6 cellular contexts compared by ENCODE assay signal in the genomic region with DNA sequence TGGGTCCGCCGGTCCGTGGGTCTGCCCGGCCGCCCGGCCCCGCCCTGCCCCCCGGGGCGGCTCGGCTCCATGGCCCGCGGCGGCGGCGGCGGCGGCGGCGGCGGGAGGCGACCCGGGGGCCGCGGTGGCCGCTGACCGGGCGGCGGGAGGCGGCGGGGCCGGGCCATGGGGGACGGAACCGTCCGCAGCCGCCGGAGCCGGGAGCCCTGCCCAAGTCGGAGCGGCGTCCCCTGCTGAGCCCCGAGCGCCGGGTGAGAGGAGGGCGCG. TPM values are rescaled to one million over a fixed set of nuclear protein-coding genes. Genes with fewer than 3 reads are reported as not detected.
DNase-seq lines count a peak whose midpoint lies in the region; ATAC-seq and TF ChIP-seq lines count a peak whose summit lies in the region.

No MANE protein-coding gene starts in this region.

- DNase-seq in IMR-90 = no peak
- DNase-seq in spleen = no peak
- DNase-seq in T-helper 9 cell = no peak
- DNase-seq in stimulated activated CD4-positive, alpha-beta T cell treated with anti-CD3 and anti-CD28 coated beads, Interleukin-4, amount 100 ng/mL, for 4 hours = no peak
- DNase-seq in activated naive CD4-positive, alpha-beta T cell treated with anti-CD3 and anti-CD28 coated beads, Interleukin-2, amount 50 U/mL, for 72 hours (ENCODE audit: low spot score in 2 of 2) = no peak

- H3K4me3 ChIP-seq in IMR-90 (ENCODE audit: insufficient read depth, low read depth, low read length) = peak overlapping the region; percentile 72
- H3K4me3 ChIP-seq in esophagus (ENCODE audit: low read depth in 1 of 2, low read length in 2 of 2) = peak overlapping the region; percentile 57 to 74
- H3K4me3 ChIP-seq in spleen = peak overlapping the region; percentile 55 to 85 (median 67)

- POLR2A ChIA-PET in IMR-90 (lab: Charles Lee; ENCODE audit: unreplicated experiment) = no interaction called here

- no peak overlapping the region; a peak in 1 of 4 replicates for H4K8ac ChIP-seq in IMR-90 (ENCODE audit: low read depth in 2 of 2, low read length in 2 of 2)

- peak overlapping the region; percentile 78 for H2AFZ ChIP-seq in IMR-90 (replicated peaks; ENCODE audit: low read length, poor library complexity)

- H2BK20ac ChIP-seq in IMR-90 (ENCODE audit: low read depth, low read length) = no peak overlapping the region

- peaks cover 55% of the 10 kb centered on the region for H4K20me1 ChIP-seq in IMR-90 (ENCODE audit: insufficient read depth, low read length)

- H3K4ac ChIP-seq in IMR-90 (ENCODE audit: low read depth, low read length) = no peak overlapping the region

- H3K4me2 ChIP-seq in IMR-90 (ENCODE audit: low read depth, low read length) = no peak overlapping the region

- H4K5ac ChIP-seq in IMR-90 (ENCODE audit: low read depth, low read length) = no peak overlapping the region

- H3K27me3 ChIP-seq in IMR-90 (ENCODE audit: control insufficient read depth, insufficient read depth, low read length) (no peaks in the 10 kb centered on the region), esophagus (ENCODE audit: control insufficient read depth in 1 of 2, insufficient read depth in 2 of 2, low read length in 2 of 2) (no peaks in the 10 kb centered on the region), spleen (replicated peaks in 1 of 7) (peaks cover 0 to 6% (median 0%) of the 10 kb centered on the region in 7 donors)

- H2BK15ac ChIP-seq in IMR-90 (ENCODE audit: low read depth, low read length) = no peak overlapping the region

- no peak overlapping the region for H2AK5ac ChIP-seq in IMR-90 (ENCODE audit: low read depth, low read length)

- H3K18ac ChIP-seq in IMR-90 (ENCODE audit: low read depth, low read length) = no peak overlapping the region

- H3K36me3 ChIP-seq in IMR-90 (ENCODE audit: control insufficient read depth, insufficient read depth, low read length) = peaks cover 36% of the 10 kb centered on the region
- H3K36me3 ChIP-seq in esophagus (ENCODE audit: control insufficient read depth in 2 of 2, insufficient read depth in 2 of 2, low read length in 1 of 2) = peaks cover 5 to 23% of the 10 kb centered on the region in 2 donors
- peaks cover 0 to 28% (median 16%) of the 10 kb centered on the region in 6 donors for H3K36me3 ChIP-seq in spleen

- CTCF ChIA-PET in IMR-90 (lab: Yijun Ruan, JAX) = no interaction called here

- dilution Hi-C loops in IMR-90 (cut with HindIII; ENCODE audit: low sequenced_read_pairs, unreplicated experiment) = no loop called here

- H2BK120ac ChIP-seq in IMR-90 (ENCODE audit: low read depth, low read length) = no peak overlapping the region

- no peak overlapping the region for H3K9ac ChIP-seq in IMR-90 (ENCODE audit: low read depth, low read length)

- WGBS in IMR-90 (ENCODE audit: extremely low coverage in 2 of 2, insufficient read length in 1 of 2), 2 experiments = 0% methylated on average over 3 of the region's 45 CpGs; no CpG with 5 or more reads in 1 of the 2 experiments
- 0 to 1% methylated on average over 6 to 45 of the region's 45 CpGs for WGBS in esophagus, 2 donors
- 0 to 3% (median 0%) methylated on average over 6 to 45 of the region's 45 CpGs; no CpG with 5 or more reads in 1 of the 5 donors for WGBS in spleen, 5 donors

- TF ChIP-seq RAD21 in IMR-90 (IDR thresholded peaks at IDR 0.05; ENCODE audit: low read length) = no peak

- H3K4me1 ChIP-seq in IMR-90 (ENCODE audit: control insufficient read depth, insufficient read depth, low read length) (peaks cover 21% of the 10 kb centered on the region), esophagus (ENCODE audit: control insufficient read depth in 2 of 2, insufficient read depth in 2 of 2, low read length in 1 of 2) (peaks cover 18 to 45% of the 10 kb centered on the region in 2 donors), spleen (peaks cover 26 to 82% (median 58%) of the 10 kb centered on the region in 6 donors)

- no peak overlapping the region for H3K27ac Mint-ChIP-seq in activated naive CD4-positive, alpha-beta T cell treated with anti-CD3 and anti-CD28 coated beads, Interleukin-2, amount 50 U/mL, for 72 hours

- H3K9me3 Mint-ChIP-seq in activated naive CD4-positive, alpha-beta T cell treated with anti-CD3 and anti-CD28 coated beads, Interleukin-2, amount 50 U/mL, for 72 hours = no peaks in the 10 kb centered on the region

- TF ChIP-seq POLR2A in IMR-90 (IDR thresholded peaks at IDR 0.05; ENCODE audit: low read depth, low read length) = no peak; the same call in 1 of the 2 replicates
- TF ChIP-seq POLR2A in spleen (IDR thresholded peaks at IDR 0.05) = no peak

- peak; percentile 1 for ATAC-seq in IMR-90 (ENCODE audit: low read depth)
- ATAC-seq in activated naive CD4-positive, alpha-beta T cell treated with anti-CD3 and anti-CD28 coated beads, Interleukin-2, amount 50 U/mL, for 72 hours = no peak

- no peak overlapping the region for H3K14ac ChIP-seq in IMR-90 (replicated peaks; ENCODE audit: low read depth, low read length)

- no TSS peak for BruUV-seq in IMR-90 (replicated peaks; lab: Mats Ljungman, UMichigan)

- intact Hi-C loops in IMR-90 (cut with micrococcal nuclease) = no loop called here
- intact Hi-C loops in spleen (cut with DNase I; ENCODE audit: low total_unique reads) = no loop called here

- no peak overlapping the region for H3K56ac ChIP-seq in IMR-90 (ENCODE audit: extremely low read depth, insufficient read depth, low read length)

- H2BK5ac ChIP-seq in IMR-90 (ENCODE audit: low read depth, low read length, poor library complexity, severe bottlenecking) = no peak overlapping the region

- H3K36me3 Mint-ChIP-seq in activated naive CD4-positive, alpha-beta T cell treated with anti-CD3 and anti-CD28 coated beads, Interleukin-2, amount 50 U/mL, for 72 hours = peaks cover 23 to 35% of the 10 kb centered on the region in 2 donors

- H3K9me3 ChIP-seq in IMR-90 (ENCODE audit: control insufficient read depth, insufficient read depth, low read length) = no peaks in the 10 kb centered on the region
- no peaks in the 10 kb centered on the region for H3K9me3 ChIP-seq in esophagus (ENCODE audit: control insufficient read depth in 2 of 2, insufficient read depth in 1 of 2, low read depth in 1 of 2, low read length in 1 of 2)
- no peaks in the 10 kb centered on the region for H3K9me3 ChIP-seq in spleen

- peak overlapping the region; percentile 86; the same call in 1 of the 2 replicates for H3K27ac ChIP-seq in IMR-90 (ENCODE audit: insufficient read depth, low read length)
- peak overlapping the region; percentile 43 to 57 for H3K27ac ChIP-seq in esophagus (ENCODE audit: low read depth in 2 of 2, low read length in 1 of 2)
- H3K27ac ChIP-seq in spleen = peak overlapping the region in 6 of 8 donors; percentile 27 to 74 (median 50)

- no peak overlapping the region for H3K23ac ChIP-seq in IMR-90 (ENCODE audit: low read depth, low read length)

- peaks cover 37% of the 10 kb centered on the region for H3K9me1 ChIP-seq in IMR-90 (ENCODE audit: insufficient read depth, low read length)

- in situ Hi-C loops in IMR-90 (cut with MboI; ENCODE audit: low sequenced_read_pairs) = no loop called here

- H3K79me1 ChIP-seq in IMR-90 (ENCODE audit: low read depth in 1 of 2, low read length in 2 of 2) = peaks cover 47 to 81% of the 10 kb centered on the region in 2 experiments; a peak in 3 of 4 replicates

- no peak for TF ChIP-seq CTCF in IMR-90 (conservative IDR thresholded peaks at IDR 0.05; ENCODE audit: low read depth, low read length)
- TF ChIP-seq CTCF in spleen (IDR thresholded peaks at IDR 0.05 in 8 of 11, conservative IDR thresholded peaks at IDR 0.05 in 3 of 11) = no peak

- no peak overlapping the region for H4K91ac ChIP-seq in IMR-90 (ENCODE audit: insufficient read depth, low read depth, low read length)

- peak overlapping the region; percentile 93 for H2AK9ac ChIP-seq in IMR-90 (replicated peaks; ENCODE audit: low read depth, low read length, poor library complexity)

RNA-seq across cellular contexts. Expression of a gene that starts 0.2 kb away (rescaled TPM):
- total RNA-seq in IMR-90 (2012; rRNA removed) (57.2 and 60.8 TPM in 2 replicates), spleen (10 to 100 TPM; 11.4 to 23.3 (median 13.2) TPM)
- polyA plus RNA-seq in IMR-90 (2012; rRNA removed) (52.3 and 74.7 TPM in 2 replicates), esophagus (10 to 100 TPM; 22.7 to 30.6 TPM), spleen (10 to 100 TPM in 1 of 3 donors, 1 to 10 TPM in 2; 7.0 to 13.7 (median 7.7) TPM)
- polyA plus RNA-seq in IMR-90 (2012; cell fraction: cytosol; rRNA removed) = 67.7 and 79.7 TPM in 2 replicates
- 31.2 and 77.9 TPM in 2 replicates for polyA plus RNA-seq in IMR-90 (2012; cell fraction: nucleus; rRNA removed; ENCODE audit: low replicate concordance)
- 10 to 100 TPM; 11.3 to 24.8 TPM for total RNA-seq in activated naive CD4-positive, alpha-beta T cell treated with anti-CD3 and anti-CD28 coated beads, Interleukin-2, amount 50 U/mL, for 72 hours

RNA-seq across cellular contexts. Expression of a gene that starts 4.4 kb away (rescaled TPM):
- total RNA-seq in IMR-90 (2012; rRNA removed) (72.1 and 80.3 TPM in 2 replicates), spleen (100 to 1,000 TPM; 124 to 219 (median 133) TPM)
- polyA plus RNA-seq in IMR-90 (2012; rRNA removed) (169 and 209 TPM in 2 replicates), esophagus (100 to 1,000 TPM in 1 of 2 donors, 10 to 100 TPM in 1; 66.1 to 124 TPM), spleen (100 to 1,000 TPM; 176 to 205 (median 177) TPM)
- 211 and 228 TPM in 2 replicates for polyA plus RNA-seq in IMR-90 (2012; cell fraction: cytosol; rRNA removed)
- polyA plus RNA-seq in IMR-90 (2012; cell fraction: nucleus; rRNA removed; ENCODE audit: low replicate concordance) = 173 and 195 TPM in 2 replicates
- 10 to 100 TPM; 86.5 to 89.1 TPM for total RNA-seq in activated naive CD4-positive, alpha-beta T cell treated with anti-CD3 and anti-CD28 coated beads, Interleukin-2, amount 50 U/mL, for 72 hours

RNA-seq across cellular contexts. Expression of a gene that starts 9.4 kb away (rescaled TPM):
- total RNA-seq in IMR-90 (2012; rRNA removed) (18.9 and 21.0 TPM in 2 replicates), spleen (10 to 100 TPM; 22.9 to 36.5 (median 26.1) TPM)
- polyA plus RNA-seq in IMR-90 (2012; rRNA removed) (32.2 and 38.0 TPM in 2 replicates), esophagus (10 to 100 TPM; 14.2 to 17.9 TPM), spleen (10 to 100 TPM; 15.7 to 24.6 (median 17.6) TPM)
- 23.4 and 39.1 TPM in 2 replicates for polyA plus RNA-seq in IMR-90 (2012; cell fraction: cytosol; rRNA removed)
- polyA plus RNA-seq in IMR-90 (2012; cell fraction: nucleus; rRNA removed; ENCODE audit: low replicate concordance) = 133 and 182 TPM in 2 replicates
- 10 to 100 TPM; 30.8 to 31.1 TPM for total RNA-seq in activated naive CD4-positive, alpha-beta T cell treated with anti-CD3 and anti-CD28 coated beads, Interleukin-2, amount 50 U/mL, for 72 hours

RNA-seq across cellular contexts. Expression of a gene that starts 12.2 kb away (rescaled TPM):
- total RNA-seq in IMR-90 (2012; rRNA removed) (1.4 and 1.7 TPM in 2 replicates), spleen (1 to 10 TPM; 3.3 to 7.0 (median 5.0) TPM)
- polyA plus RNA-seq in IMR-90 (2012; rRNA removed) (4.3 and 4.6 TPM in 2 replicates), esophagus (1 to 10 TPM; 4.0 to 7.5 TPM), spleen (10 to 100 TPM in 2 of 3 donors, 1 to 10 TPM in 1; 7.5 to 25.9 (median 14.5) TPM)
- polyA plus RNA-seq in IMR-90 (2012; cell fraction: cytosol; rRNA removed) = 4.3 and 4.7 TPM in 2 replicates
- polyA plus RNA-seq in IMR-90 (2012; cell fraction: nucleus; rRNA removed; ENCODE audit: low replicate concordance) = 11.7 and 31.3 TPM in 2 replicates
- 1 to 10 TPM; 1.4 to 1.8 TPM for total RNA-seq in activated naive CD4-positive, alpha-beta T cell treated with anti-CD3 and anti-CD28 coated beads, Interleukin-2, amount 50 U/mL, for 72 hours

RNA-seq across cellular contexts. Expression of a gene that starts 32.4 kb away (rescaled TPM):
- total RNA-seq in IMR-90 (2012; rRNA removed) (14.2 and 15.2 TPM in 2 replicates), spleen (10 to 100 TPM; 18.2 to 27.4 (median 22.6) TPM)
- polyA plus RNA-seq in IMR-90 (2012; rRNA removed) (18.7 and 19.0 TPM in 2 replicates), esophagus (10 to 100 TPM; 18.1 to 22.1 TPM), spleen (10 to 100 TPM; 10.5 to 19.4 (median 16.4) TPM)
- 17.0 and 20.8 TPM in 2 replicates for polyA plus RNA-seq in IMR-90 (2012; cell fraction: cytosol; rRNA removed)
- 38.2 and 128 TPM in 2 replicates for polyA plus RNA-seq in IMR-90 (2012; cell fraction: nucleus; rRNA removed; ENCODE audit: low replicate concordance)
- total RNA-seq in activated naive CD4-positive, alpha-beta T cell treated with anti-CD3 and anti-CD28 coated beads, Interleukin-2, amount 50 U/mL, for 72 hours = 10 to 100 TPM; 16.0 to 16.6 TPM
